1 cellular context compared by ENCODE assay signal in the genomic region with DNA sequence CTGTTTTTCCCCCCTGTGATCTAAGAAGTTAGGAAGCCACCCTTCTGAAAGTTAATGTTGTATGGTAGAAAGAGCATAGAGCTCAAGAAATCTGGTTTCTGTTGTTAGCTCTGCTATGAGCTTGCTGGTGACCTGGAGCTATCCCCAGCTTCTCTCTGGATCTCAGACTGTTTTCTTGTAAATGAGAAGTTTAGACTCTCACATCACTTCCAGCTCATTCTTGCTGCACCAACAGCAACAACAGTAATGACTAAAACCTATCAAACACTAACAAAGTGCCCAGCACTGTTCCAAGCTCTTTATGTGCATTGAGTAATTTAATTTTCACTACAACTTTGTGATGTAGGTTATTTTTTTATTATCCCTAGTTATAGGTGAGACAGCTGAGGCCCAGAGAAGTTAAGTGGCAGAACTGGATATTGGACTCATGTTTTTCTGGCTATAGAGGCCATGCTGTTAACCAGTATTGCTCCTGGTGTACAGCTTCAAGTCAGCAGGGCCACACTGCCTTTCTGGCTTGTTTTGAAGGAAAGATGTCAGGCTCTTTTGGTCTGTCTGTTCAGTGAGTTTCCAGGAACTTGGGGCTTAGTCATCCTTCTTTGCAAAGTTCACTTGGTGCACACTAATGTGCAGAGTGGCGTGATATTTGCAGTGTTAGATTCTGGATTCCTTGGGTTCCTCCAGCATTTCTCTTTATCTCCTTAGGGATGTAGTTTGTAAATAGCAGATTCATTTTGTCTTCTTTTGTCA.
TF ChIP-seq lines count a peak whose summit lies in the region.

No MANE protein-coding gene starts in this region.

TF ChIP-seq in GM12891, 5 proteins besides CTCF, POLR2A, EP300 and RAD21 (continued from another document):
- no peak for TF ChIP-seq POLR2AphosphoS5 (IDR thresholded peaks at IDR 0.05; ENCODE audit: low read depth, low read length)
